16 cellular contexts compared by ENCODE assay signal in the genomic region with DNA sequence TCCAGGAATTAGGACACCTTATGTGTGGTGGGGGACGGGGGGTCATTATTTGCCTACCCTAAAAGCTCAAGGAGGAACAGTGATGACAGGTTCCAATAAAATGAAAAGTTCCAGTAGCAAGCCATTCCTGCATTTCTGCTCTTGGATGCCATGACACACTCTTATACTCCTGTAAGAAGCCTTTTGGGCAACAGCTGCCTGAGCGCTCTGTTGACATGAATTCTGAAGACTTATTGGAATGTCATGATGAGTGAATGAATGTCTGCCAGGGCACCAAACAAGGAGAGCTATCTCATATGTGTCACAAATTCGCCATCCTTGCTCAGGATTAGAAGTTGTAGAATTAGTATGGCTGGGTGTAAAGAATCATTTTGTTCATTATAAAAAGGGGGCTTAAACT. TPM values are rescaled to one million over a fixed set of nuclear protein-coding genes. Genes with fewer than 3 reads are reported as not detected.
A peak's percentile ranks its signal among the peaks of the same experiment; 100 is the strongest.
DNase-seq lines count a peak whose midpoint lies in the region; ATAC-seq, FAIRE-seq and TF ChIP-seq lines count a peak whose summit lies in the region.
"Had no signal": no experiment of that assay in that cellular context is flagged by ENCODE, and none has a peak within 500 bp of the region (broad histone marks: within the 10 kb centered on the region; RNA-seq: fewer than 3 reads in every experiment).

No MANE protein-coding gene starts in this region.

- no peaks in the 10 kb centered on the region for H4K20me1 ChIP-seq in astrocyte (ENCODE audit: insufficient read depth, low read length)

- H3K4me3 ChIP-seq in CD4-positive, alpha-beta memory T cell (ENCODE audit: low read length in 2 of 2): no peak overlapping the region
- H3K4me3 ChIP-seq in HEK293 (ENCODE audit: low read depth, low read length) (no peak overlapping the region), astrocyte (ENCODE audit: insufficient read depth, low read depth, low read length) (no peak overlapping the region), body of pancreas (no peak overlapping the region)
- H3K4me3 ChIP-seq: left ventricle myocardium inferior, psoas muscle had no signal

- WGBS in body of pancreas, 2 donors: 33 to 44% methylated on average over 3 of the region's 3 CpGs

- H3K9me3 Mint-ChIP-seq in CD4-positive, alpha-beta memory T cell: peaks cover 0 to 2% (median 0%) of the 10 kb centered on the region in 8 donors
- H3K9me3 Mint-ChIP-seq in astrocyte (ENCODE audit: unreplicated experiment): no peaks in the 10 kb centered on the region
- no peaks in the 10 kb centered on the region for H3K9me3 Mint-ChIP-seq in nephron

- no peak overlapping the region for H2AFZ ChIP-seq in astrocyte (ENCODE audit: low read depth, low read length)

- TF ChIP-seq CTCF in HEK293 (tag by site-specific recombination; IDR thresholded peaks at IDR 0.05) (no peak), astrocyte (IDR thresholded peaks at IDR 0.05; ENCODE audit: insufficient read depth, low read depth, low read length) (no peak), nephron (IDR thresholded peaks at IDR 0.05; ENCODE audit: unreplicated experiment in 3 of 3) (no peak), body of pancreas (IDR thresholded peaks at IDR 0.05) (no peak)

- no peaks in the 10 kb centered on the region for H3K27me3 ChIP-seq in CD4-positive, alpha-beta memory T cell (ENCODE audit: insufficient read depth, low read length)
- H3K27me3 ChIP-seq in astrocyte (ENCODE audit: insufficient read depth, low read length): no peaks in the 10 kb centered on the region
- H3K27me3 ChIP-seq in body of pancreas: no peaks in the 10 kb centered on the region
- H3K27me3 ChIP-seq: BE2C had no signal

- H3K27ac Mint-ChIP-seq in CD4-positive, alpha-beta memory T cell: peak overlapping the region; percentile 59 to 94 (median 90)
- H3K27ac Mint-ChIP-seq in astrocyte (ENCODE audit: unreplicated experiment) (peak overlapping the region; percentile 36), nephron (peak overlapping the region; percentile 95 to 98 (median 96))

- H3K27me3 Mint-ChIP-seq in CD4-positive, alpha-beta memory T cell: peaks cover 0 to 3% of the 10 kb centered on the region in 2 donors
- H3K27me3 Mint-ChIP-seq in astrocyte (ENCODE audit: low read depth, unreplicated experiment) (no peaks in the 10 kb centered on the region), nephron (ENCODE audit: low read depth) (peaks cover 8% of the 10 kb centered on the region)

- no peak for ATAC-seq in body of pancreas
- ATAC-seq: HCT116, psoas muscle had no signal

- H3K4me3 Mint-ChIP-seq in CD4-positive, alpha-beta memory T cell: peak overlapping the region in 4 of 8 donors; percentile 29 to 88 (median 46)
- H3K4me3 Mint-ChIP-seq in astrocyte (ENCODE audit: unreplicated experiment): no peak overlapping the region
- no peak overlapping the region for H3K4me3 Mint-ChIP-seq in nephron

- no peak overlapping the region for H3K4me2 ChIP-seq in astrocyte (ENCODE audit: low read length)

- no peaks in the 10 kb centered on the region for H3K36me3 ChIP-seq in CD4-positive, alpha-beta memory T cell (ENCODE audit: insufficient read depth, low read length)
- H3K36me3 ChIP-seq in HEK293 (ENCODE audit: control insufficient read depth in 2 of 2, insufficient read depth in 1 of 2, low read length in 2 of 2): no peaks in the 10 kb centered on the region
- no peaks in the 10 kb centered on the region for H3K36me3 ChIP-seq in astrocyte (ENCODE audit: insufficient read depth, low read length)
- H3K36me3 ChIP-seq in body of pancreas (replicated peaks in 1 of 2; ENCODE audit: insufficient read depth in 1 of 2, low read depth in 2 of 2): no peaks in the 10 kb centered on the region
- H3K36me3 ChIP-seq: BE2C, left ventricle myocardium inferior had no signal

- no peak for DNase-seq in CD4-positive, alpha-beta memory T cell
- DNase-seq in astrocyte (ENCODE audit: low read depth) (no peak), medulla oblongata (ENCODE audit: extremely low spot score) (no peak), body of pancreas (no peak), posterior cingulate gyrus (no peak)
- DNase-seq: activated T-cell treated with anti-CD3 and anti-CD28 coated beads, Interleukin-2, amount 50 U/mL, for 1 hour; amygdala; BE2C; DMS153; left ventricle myocardium inferior; NCI-H2227 treated with DMSO at 0.1 percent for 48 hours; psoas muscle; RPMI8226 had no signal

- POLR2A ChIA-PET in CD4-positive, alpha-beta memory T cell (lab: Charles Lee; ENCODE audit: partially characterized antibody): interaction anchor here (1.4 to 6.1 kb wide), 4 partner anchors 9 to 34 kb away, joined by 3 to 81 read pairs (median 6); a partner anchor contains a TSS
- POLR2A ChIA-PET in HEK293 (lab: Yijun Ruan, JAX): no interaction called here

- no peak overlapping the region for H3K9ac ChIP-seq in astrocyte (ENCODE audit: low read length)

- H3K27ac ChIP-seq in CD4-positive, alpha-beta memory T cell (ENCODE audit: low read depth, low read length): peak overlapping the region; percentile 27
- H3K27ac ChIP-seq in HEK293 (ENCODE audit: extremely low read depth, low read depth, low read length): peak overlapping the region; percentile 90; the same call in 1 of the 2 replicates
- H3K27ac ChIP-seq in astrocyte (ENCODE audit: low read depth, low read length): no peak overlapping the region
- no peak overlapping the region for H3K27ac ChIP-seq in body of pancreas
- H3K27ac ChIP-seq: left ventricle myocardium inferior, psoas muscle had no signal

- H3K9me3 ChIP-seq in CD4-positive, alpha-beta memory T cell (ENCODE audit: control insufficient read depth in 1 of 2, low read length in 2 of 2): no peaks in the 10 kb centered on the region
- H3K9me3 ChIP-seq in HEK293 (ENCODE audit: control insufficient read depth, insufficient read depth, low read depth, low read length) (no peaks in the 10 kb centered on the region), astrocyte (ENCODE audit: insufficient read depth, low read depth, low read length) (peaks cover 5% of the 10 kb centered on the region), body of pancreas (no peaks in the 10 kb centered on the region)
- H3K9me3 ChIP-seq: BE2C, left ventricle myocardium inferior, psoas muscle had no signal

- peaks cover 50 to 76% (median 62%) of the 10 kb centered on the region in 4 donors for H3K4me1 Mint-ChIP-seq in CD4-positive, alpha-beta memory T cell
- H3K4me1 Mint-ChIP-seq in astrocyte (ENCODE audit: low read depth, unreplicated experiment) (peaks cover 36% of the 10 kb centered on the region), nephron (peaks cover 58% of the 10 kb centered on the region)

- H3K79me2 ChIP-seq in astrocyte (ENCODE audit: insufficient read depth, low read length): no peaks in the 10 kb centered on the region

- no peak for FAIRE-seq in astrocyte (lab: Jason Lieb, UNC)

- intact Hi-C loops in CD4-positive, alpha-beta memory T cell (cut with micrococcal nuclease): loop anchor here (5.0 kb wide), 1 partner anchor 52 kb away; no protein-coding TSS in a partner anchor
- intact Hi-C loops in body of pancreas (cut with DNase I) (no loop called here), posterior cingulate gyrus (cut with DNase I) (no loop called here)

- CTCF ChIA-PET in CD4-positive, alpha-beta memory T cell (lab: Charles Lee; ENCODE audit: partially characterized antibody): interaction anchor here (1.1 to 2.0 kb wide), 6 partner anchors 14 to 129 kb away, joined by 3 to 12 read pairs (median 3); no protein-coding TSS in a partner anchor
- CTCF ChIA-PET in HEK293 (lab: Yijun Ruan, JAX): interaction anchor here (1.1 kb wide), 1 partner anchor 50 kb away, joined by 4 read pairs; no protein-coding TSS in a partner anchor

- TF ChIP-seq POLR2A in body of pancreas (IDR thresholded peaks at IDR 0.05): no peak

- peaks cover 67% of the 10 kb centered on the region for H3K4me1 ChIP-seq in CD4-positive, alpha-beta memory T cell (ENCODE audit: insufficient read depth, low read length)
- H3K4me1 ChIP-seq in HEK293 (ENCODE audit: control insufficient read depth, insufficient read depth, low read length) (peaks cover 21% of the 10 kb centered on the region), astrocyte (ENCODE audit: insufficient read depth, low read length) (peaks cover 39% of the 10 kb centered on the region), body of pancreas (peaks cover 6% of the 10 kb centered on the region)
- H3K4me1 ChIP-seq: psoas muscle had no signal

- H3K36me3 Mint-ChIP-seq in CD4-positive, alpha-beta memory T cell: no peaks in the 10 kb centered on the region
- no peaks in the 10 kb centered on the region for H3K36me3 Mint-ChIP-seq in astrocyte (ENCODE audit: low read depth, unreplicated experiment)
- no peaks in the 10 kb centered on the region for H3K36me3 Mint-ChIP-seq in nephron (ENCODE audit: low read depth)

TF ChIP-seq in HEK293, 187 proteins besides CTCF, POLR2A, EP300 and RAD21 (continues in another document):
- no peak for TF ChIP-seq ZFP37 (tag by site-specific recombination; IDR thresholded peaks at IDR 0.05)
- TF ChIP-seq ZNF184 (tag by site-specific recombination; IDR thresholded peaks at IDR 0.05): no peak
- no peak for TF ChIP-seq ZNF610 (tag by site-specific recombination; IDR thresholded peaks at IDR 0.05; ENCODE audit: borderline replicate concordance)
- TF ChIP-seq ZNF544 (tag by site-specific recombination; IDR thresholded peaks at IDR 0.05): no peak
- TF ChIP-seq ZNF292 (tag by site-specific recombination; IDR thresholded peaks at IDR 0.05; ENCODE audit: borderline replicate concordance, low read depth): no peak
- TF ChIP-seq, protein P1, sequence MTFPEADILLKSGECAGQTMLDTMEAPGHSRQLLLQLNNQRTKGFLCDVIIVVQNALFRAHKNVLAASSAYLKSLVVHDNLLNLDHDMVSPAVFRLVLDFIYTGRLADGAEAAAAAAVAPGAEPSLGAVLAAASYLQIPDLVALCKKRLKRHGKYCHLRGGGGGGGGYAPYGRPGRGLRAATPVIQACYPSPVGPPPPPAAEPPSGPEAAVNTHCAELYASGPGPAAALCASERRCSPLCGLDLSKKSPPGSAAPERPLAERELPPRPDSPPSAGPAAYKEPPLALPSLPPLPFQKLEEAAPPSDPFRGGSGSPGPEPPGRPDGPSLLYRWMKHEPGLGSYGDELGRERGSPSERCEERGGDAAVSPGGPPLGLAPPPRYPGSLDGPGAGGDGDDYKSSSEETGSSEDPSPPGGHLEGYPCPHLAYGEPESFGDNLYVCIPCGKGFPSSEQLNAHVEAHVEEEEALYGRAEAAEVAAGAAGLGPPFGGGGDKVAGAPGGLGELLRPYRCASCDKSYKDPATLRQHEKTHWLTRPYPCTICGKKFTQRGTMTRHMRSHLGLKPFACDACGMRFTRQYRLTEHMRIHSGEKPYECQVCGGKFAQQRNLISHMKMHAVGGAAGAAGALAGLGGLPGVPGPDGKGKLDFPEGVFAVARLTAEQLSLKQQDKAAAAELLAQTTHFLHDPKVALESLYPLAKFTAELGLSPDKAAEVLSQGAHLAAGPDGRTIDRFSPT (tag by site-specific recombination; IDR thresholded peaks at IDR 0.05): no peak

RNA-seq across cellular contexts. Expression of a gene that starts 36.3 kb away (rescaled TPM):
- total RNA-seq in CD4-positive, alpha-beta memory T cell: 10 to 100 TPM; 29.4 to 30.2 TPM
- 100 to 1,000 TPM; 241 to 259 TPM for polyA plus RNA-seq in CD4-positive, alpha-beta memory T cell
- total RNA-seq in astrocyte: 0.26 TPM in 1 of 2 replicates, not detected in the other
- total RNA-seq in body of pancreas: 1 to 10 TPM in 1 of 2 donors, not detected in 1; 2.3 TPM

Comparison
In these comparisons a context has a peak if more than half of its experiments do, and no peak if none do; other contexts are left out.
1. H3K27ac ChIP-seq: peak in CD4-positive, alpha-beta memory T cell (single experiment) and HEK293 (single experiment); none in astrocyte (single experiment) and body of pancreas (0 of 4).
2. H3K27ac Mint-ChIP-seq: peak in every context shown above with its lines; median percentile 96 in nephron; 90 in CD4-positive, alpha-beta memory T cell; 36 in astrocyte.
3. RNA of a gene that starts 36.3 kb away (total RNA-seq): 29.4 to 30.2 TPM in CD4-positive, alpha-beta memory T cell; 2.3 TPM in body of pancreas and 0.26 TPM in astrocyte; every median in the first group is over 4 times any median in the second.